19 cellular contexts compared by ENCODE assay signal in the genomic region with DNA sequence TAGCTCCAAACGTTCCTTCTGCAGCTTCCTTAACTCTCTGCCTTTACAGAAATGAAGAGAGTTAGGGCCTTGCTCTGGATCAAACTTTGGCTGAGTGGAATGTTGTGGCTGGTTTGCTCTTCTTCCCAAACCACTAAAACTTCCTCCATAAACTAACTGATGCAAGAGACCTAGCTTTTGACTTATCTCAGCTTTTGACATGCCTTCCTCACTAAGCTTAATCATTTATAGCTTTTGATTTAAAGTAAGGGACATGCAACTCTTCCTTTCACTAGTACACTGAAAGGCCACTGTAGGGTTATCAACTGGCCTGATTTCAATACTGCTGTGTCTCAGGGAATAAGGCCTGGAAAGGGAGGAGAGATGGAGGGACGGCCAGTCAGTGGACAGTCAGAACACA. TPM values are rescaled to one million over a fixed set of nuclear protein-coding genes. Genes with fewer than 3 reads are reported as not detected.
DNase-seq lines count a peak whose midpoint lies in the region; ATAC-seq and TF ChIP-seq lines count a peak whose summit lies in the region.
"Had no signal": no experiment of that assay in that cellular context is flagged by ENCODE, and none has a peak within 500 bp of the region (broad histone marks: within the 10 kb centered on the region; RNA-seq: fewer than 3 reads in every experiment).

No MANE protein-coding gene starts in this region.

- peaks cover 3% of the 10 kb centered on the region; the same call in 1 of the 2 replicates for H3K9me3 ChIP-seq in SJSA1 (replicated peaks)
- H3K9me3 ChIP-seq: BE2C had no signal

- H3K4me3 ChIP-seq in SJSA1: no peak overlapping the region
- no peak overlapping the region for H3K4me3 ChIP-seq in fibroblast of pulmonary artery (replicated peaks; ENCODE audit: low read depth, low read length)
- H3K4me3 ChIP-seq in skeletal muscle cell (ENCODE audit: low read depth, low read length): no peak overlapping the region
- H3K4me3 ChIP-seq: cardiac muscle cell, lung, PC-9 had no signal

- DNase-seq in Caki2 (ENCODE audit: low read depth): peak; percentile 49
- DNase-seq in SJSA1 (ENCODE audit: low read depth in 1 of 2, low spot score in 2 of 2): peak in 1 of 2 experiments; percentile 6
- peak; percentile 42 for DNase-seq in fibroblast of pulmonary artery (ENCODE audit: low read depth)
- DNase-seq in skeletal muscle cell (ENCODE audit: low read depth): peak; percentile 31
- DNase-seq in COLO829 (ENCODE audit: low spot score): no peak
- no peak for DNase-seq in GF-D8 (lab: John Stamatoyannopoulos, UW)
- DNase-seq: activated naive CD8-positive, alpha-beta T cell treated with anti-CD3 and anti-CD28 coated beads for 36 hours; activated T-cell treated with anti-CD3 and anti-CD28 coated beads, Interleukin-2, amount 50 U/mL, for 48 hours; BE2C; DMS153; effector memory CD4-positive, alpha-beta T cell; foreskin keratinocyte; NCI-H748 treated with DMSO at 0.1 percent for 48 hours had no signal

- peak overlapping the region; percentile 88 for H3K27ac ChIP-seq in SJSA1
- H3K27ac ChIP-seq: foreskin keratinocyte, PC-9 had no signal

- peaks cover 82% of the 10 kb centered on the region for H3K4me1 ChIP-seq in SJSA1 (replicated peaks)
- H3K4me1 ChIP-seq: BE2C had no signal

- TF ChIP-seq CTCF in fibroblast of pulmonary artery (IDR thresholded peaks at IDR 0.05; ENCODE audit: low read length, missing control alignments): no peak

- H3K27me3 ChIP-seq in SJSA1 (replicated peaks): no peaks in the 10 kb centered on the region
- H3K27me3 ChIP-seq: BE2C, cardiac muscle cell, foreskin keratinocyte had no signal

- peaks cover 34% of the 10 kb centered on the region for H3K36me3 ChIP-seq in SJSA1
- H3K36me3 ChIP-seq: BE2C, cardiac muscle cell had no signal

- in situ Hi-C loops in Caki2 (cut with HindIII; ENCODE audit: low pct_unique_long_range_greater_than_20kb, low sequenced_read_pairs): no loop called here

- ATAC-seq in GM18907 (IDR thresholded peaks at IDR 0.05; ENCODE audit: unreplicated experiment) (no peak), GM21723 (IDR thresholded peaks at IDR 0.05; ENCODE audit: unreplicated experiment) (no peak)
- ATAC-seq: foreskin keratinocyte; natural killer cell treated with Interleukin-12 subunit alpha and Interleukin-12 subunit beta and Interleukin-15 and Interleukin-18, amount 100 ng/mL, for 72 hours had no signal

RNA-seq across cellular contexts. Expression of gene PXDN, which starts 8.3 kb away (rescaled TPM):
- total RNA-seq in Caki2 (2014; rRNA removed; shearing (Covaris generic); ENCODE audit: low replicate concordance): 101 and 131 TPM in 2 replicates
- total RNA-seq in SJSA1 (2014; rRNA removed; shearing (Covaris generic)): 199 and 310 TPM in 2 replicates

Comparison
In these comparisons a context has a peak if more than half of its experiments do, and no peak if none do; other contexts are left out.
1. DNase-seq: peak in Caki2 (single experiment), fibroblast of pulmonary artery (single experiment) and skeletal muscle cell (single experiment); none in COLO829 (single experiment) and GF-D8 (single experiment).